In the genomic region with DNA sequence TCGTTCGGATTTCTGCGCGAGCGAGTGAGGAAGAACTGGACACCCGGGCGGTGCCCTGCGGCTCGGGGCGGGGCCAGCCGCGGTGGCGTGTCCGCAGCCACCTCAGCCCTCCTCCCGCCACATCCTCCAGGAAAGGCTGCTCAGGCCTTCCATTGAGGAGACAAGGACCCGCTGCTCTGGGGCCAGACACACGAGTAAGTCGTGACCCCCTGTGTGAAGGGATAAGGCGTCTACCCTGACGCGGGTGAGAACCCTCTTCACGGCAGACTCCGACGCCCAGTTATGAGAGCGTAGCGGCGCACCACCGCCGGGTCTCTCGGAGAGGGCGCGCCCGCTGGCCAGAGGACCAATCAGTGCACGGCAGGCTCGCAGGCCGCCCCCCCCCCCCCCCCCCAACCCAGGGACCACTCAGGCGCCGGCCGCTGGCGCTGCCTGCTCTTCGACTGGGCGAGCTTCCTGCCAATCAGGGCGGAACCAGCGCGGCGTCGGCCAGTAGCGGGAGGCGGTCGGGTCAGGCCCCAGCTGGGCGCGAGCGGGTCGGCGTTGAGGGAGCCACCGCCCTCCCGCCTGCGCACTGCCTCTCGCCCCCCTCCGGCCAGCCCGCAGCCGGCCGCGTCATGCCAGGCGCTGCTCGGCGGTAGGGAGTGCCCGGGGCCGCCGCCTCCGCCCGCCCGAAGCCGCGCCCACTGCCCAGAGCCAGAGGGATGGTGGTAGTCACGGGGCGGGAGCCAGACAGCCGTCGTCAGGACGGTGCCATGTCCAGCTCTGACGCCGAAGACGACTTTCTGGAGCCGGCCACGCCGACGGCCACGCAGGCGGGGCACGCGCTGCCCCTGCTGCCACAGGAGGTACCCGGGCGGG, we compare ENCODE assay signal across 8 cellular contexts. TPM values are rescaled to one million over a fixed set of nuclear protein-coding genes. Genes with fewer than 3 reads are reported as not detected.
DNase-seq lines count a peak whose midpoint lies in the region; ATAC-seq, FAIRE-seq and TF ChIP-seq lines count a peak whose summit lies in the region.

A gene (plus strand): TSS at position 521 of the 861 bp plus-strand sequence. CDS start 184 bp downstream, at position 705.

- no peaks in the 10 kb centered on the region for H3K36me3 ChIP-seq in kidney (ENCODE audit: control insufficient read depth in 1 of 2, insufficient read depth in 2 of 2, low read length in 2 of 2)

- H3K4me1 ChIP-seq in kidney (ENCODE audit: control insufficient read depth in 1 of 2, insufficient read depth in 1 of 2, low read depth in 1 of 2, low read length in 2 of 2), result peaks cover 4 to 6% of the 10 kb centered on the region in 2 donors

- TF ChIP-seq CTCF in kidney (IDR thresholded peaks at IDR 0.05; ENCODE audit: borderline replicate concordance, extremely low read depth, insufficient read depth), result no peak

- H3K27ac ChIP-seq in kidney (ENCODE audit: low read depth in 2 of 2, low read length in 2 of 2), result peak within 1 kb of the TSS; percentile 96

- H3K4me3 ChIP-seq in kidney (ENCODE audit: low read length in 2 of 2), result peak within 1 kb of the TSS; percentile 78 to 95

- peak; percentile 92 for ATAC-seq in HG03432 (IDR thresholded peaks at IDR 0.05; ENCODE audit: unreplicated experiment)

- TF ChIP-seq POLR2A in GM19193 (IDR thresholded peaks at IDR 0.05; ENCODE audit: extremely low read depth, insufficient read depth, insufficient read length), result peak; percentile 97

- H3K9ac ChIP-seq in kidney (ENCODE audit: low read length in 2 of 2), result peak within 1 kb of the TSS; percentile 77 to 83

- intact Hi-C loops in kidney (cut with DNase I), result no loop called here

- no peaks in the 10 kb centered on the region for H3K9me3 ChIP-seq in kidney (ENCODE audit: control insufficient read depth in 1 of 2, low read length in 2 of 2)

- DNase-seq in AML-193 (lab: John Stamatoyannopoulos, UW), result peak; percentile 93 to 96
- peak; percentile 98 for DNase-seq in NCI-H460 (ENCODE audit: extremely low read depth, low read depth)
- DNase-seq in activated CD4-positive, CD25-positive, alpha-beta regulatory T cell treated with anti-CD3 and anti-CD28 coated beads, Interleukin-2, amount 50 U/mL, for 72 hours, result peak; percentile 96
- peak; percentile 86 to 87 for DNase-seq in cerebellar nuclear complex (lab: John Stamatoyannopoulos, UW)
- DNase-seq in kidney, result peak; percentile 100
- DNase-seq in stimulated activated CD4-positive, alpha-beta T cell treated with anti-CD3 and anti-CD28 coated beads, Interleukin-15, amount 100 ng/mL, for 1 hour (ENCODE audit: low read depth in 1 of 2, low spot score in 1 of 2), result peak; percentile 86 to 90

- FAIRE-seq in kidney (lab: Jason Lieb, UNC), result no peak

RNA-seq across cellular contexts. Expression of the gene that starts here (rescaled TPM):
- 8.7 and 10.3 TPM in 2 replicates for total RNA-seq in NCI-H460 (2014; rRNA removed; shearing (Covaris generic))
- 35.8 and 40.5 TPM in 2 replicates for polyA plus RNA-seq in NCI-H460 (2014; cell fraction: nucleus; rRNA removed)
- 12.4 TPM for total RNA-seq in kidney
- polyA plus RNA-seq in kidney (ENCODE audit: insufficient read depth, low read depth, low replicate concordance), result 7.2 TPM

Comparison
In these comparisons a context has a peak if more than half of its experiments do, and no peak if none do; other contexts are left out.
1. Peak in every context shown above with its lines: DNase-seq, ATAC-seq, H3K4me3 ChIP-seq and H3K27ac ChIP-seq.